In the genomic region with DNA sequence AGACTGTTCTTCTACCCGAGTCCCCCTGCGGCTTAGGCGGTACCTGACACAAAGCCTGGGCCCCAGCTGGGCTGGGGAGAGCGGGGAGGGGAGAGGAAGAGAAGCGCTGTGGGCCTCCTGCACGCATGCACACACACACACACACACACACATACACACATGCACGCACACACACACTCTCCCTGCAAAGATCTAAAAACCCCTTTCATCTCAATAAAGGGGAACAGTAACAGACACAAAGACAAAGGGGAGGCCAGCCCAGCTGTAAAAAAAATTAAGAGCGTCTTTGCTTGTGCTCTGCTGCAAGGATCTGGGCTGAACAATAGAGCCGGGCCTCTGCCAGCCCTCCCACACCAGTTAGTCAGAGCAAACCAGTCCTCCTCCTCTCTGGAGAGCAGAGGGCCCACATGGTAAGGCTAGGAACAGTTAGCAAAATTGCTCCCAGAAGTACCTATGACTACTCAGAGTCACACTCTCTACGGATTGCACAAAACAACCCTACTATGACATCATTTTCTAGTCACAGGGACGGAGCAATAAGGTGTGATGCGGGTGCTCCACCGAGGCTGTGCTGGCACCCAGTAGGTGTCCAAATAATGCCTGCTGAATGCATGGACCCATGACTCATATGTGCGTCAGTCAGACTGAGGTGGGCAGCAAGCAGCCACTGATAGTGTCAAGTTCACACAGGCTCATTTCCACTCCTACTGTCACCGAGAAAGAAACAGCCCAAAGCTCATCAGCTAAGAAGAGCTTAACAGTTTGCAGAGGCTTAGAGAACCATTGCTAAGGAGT, we compare ENCODE assay signal across 8 cellular contexts. TPM values are rescaled to one million over a fixed set of nuclear protein-coding genes. Genes with fewer than 3 reads are reported as not detected.
DNase-seq lines count a peak whose midpoint lies in the region; ATAC-seq and TF ChIP-seq lines count a peak whose summit lies in the region.

No MANE protein-coding gene starts in this region.

- TF ChIP-seq CTCF in neural cell (IDR thresholded peaks at IDR 0.05; ENCODE audit: poor library complexity, severe bottlenecking) (no peak), stomach (IDR thresholded peaks at IDR 0.05) (no peak)

- no peak for TF ChIP-seq POLR2A in stomach (IDR thresholded peaks at IDR 0.05)

- WGBS in stomach, 5 donors: 18 to 39% (median 30%) methylated on average over 14 to 15 of the region's 15 CpGs

- intact Hi-C loops in stomach (cut with DNase I; ENCODE audit: low total_unique reads): no loop called here

- H3K36me3 ChIP-seq in ES-I3 (ENCODE audit: insufficient read depth, low read length) (no peaks in the 10 kb centered on the region), neural cell (ENCODE audit: insufficient read depth, low read length) (no peaks in the 10 kb centered on the region), stomach (peaks cover 0 to 6% (median under 1%) of the 10 kb centered on the region in 4 donors)

- no peaks in the 10 kb centered on the region for H3K9me2 ChIP-seq in neural cell (ENCODE audit: insufficient read depth, low read length)

- H3K27me3 ChIP-seq in neural cell (ENCODE audit: insufficient read depth, low read depth, low read length): peaks cover 8% of the 10 kb centered on the region
- H3K27me3 ChIP-seq in stomach: no peaks in the 10 kb centered on the region

- no peaks in the 10 kb centered on the region for H4K20me1 ChIP-seq in neural cell (ENCODE audit: insufficient read depth)

- peak overlapping the region; percentile 66 for H3K4me2 ChIP-seq in neural cell (ENCODE audit: low read length)

- H3K79me2 ChIP-seq in neural cell (replicated peaks; ENCODE audit: insufficient read depth, low read length): peaks cover 19% of the 10 kb centered on the region

- TF ChIP-seq RAD21 in neural cell (conservative IDR thresholded peaks at IDR 0.05): no peak

- peak overlapping the region; percentile 64 for H3K4me3 ChIP-seq in neural cell (ENCODE audit: low read length)
- peak overlapping the region in 3 of 4 donors; percentile 7 to 22 (median 21) for H3K4me3 ChIP-seq in stomach

- no peaks in the 10 kb centered on the region for H3F3A ChIP-seq in neural cell (ENCODE audit: insufficient read depth, low read length, poor library complexity, severe bottlenecking)

- peak overlapping the region; percentile 71 for H2AFZ ChIP-seq in neural cell (ENCODE audit: low read depth, low read length)

- ATAC-seq in HG02678 (IDR thresholded peaks at IDR 0.05; ENCODE audit: unreplicated experiment) (peak; percentile 62), esophagus mucosa (peak; percentile 78), HG03196 (IDR thresholded peaks at IDR 0.05; ENCODE audit: unreplicated experiment) (no peak)

- H3K9me3 ChIP-seq in ES-I3 (ENCODE audit: control insufficient read depth, insufficient read depth, low read length) (no peaks in the 10 kb centered on the region), neural cell (ENCODE audit: low read length) (no peaks in the 10 kb centered on the region), stomach (no peaks in the 10 kb centered on the region)

- H3K4me1 ChIP-seq in ES-I3 (ENCODE audit: insufficient read depth, low read length) (peaks cover 73% of the 10 kb centered on the region), stomach (peaks cover 83 to 100% (median 93%) of the 10 kb centered on the region in 4 donors)

- DNase-seq in NCI-H748 treated with DMSO at 0.1 percent for 48 hours (lab: John Stamatoyannopoulos, UW): peak; percentile 19
- peak; percentile 61 for DNase-seq in activated T-cell treated with anti-CD3 and anti-CD28 coated beads for 4 hours
- DNase-seq in stomach: no peak

- TF ChIP-seq EP300 in neural cell (conservative IDR thresholded peaks at IDR 0.05; ENCODE audit: poor library complexity, severe bottlenecking): peak; percentile 34
- no peak for TF ChIP-seq EP300 in stomach (IDR thresholded peaks at IDR 0.05)

- H3K27ac ChIP-seq in neural cell (ENCODE audit: low read length): peak overlapping the region; percentile 77
- peak overlapping the region; percentile 64 to 84 (median 77) for H3K27ac ChIP-seq in stomach

- H3K9ac ChIP-seq in ES-I3 (ENCODE audit: low read depth, low read length) (peak overlapping the region; percentile 26), neural cell (ENCODE audit: low read length) (peak overlapping the region; percentile 73)

TF ChIP-seq in neural cell, 6 proteins besides CTCF, POLR2A, EP300 and RAD21:
- TF ChIP-seq POLR2AphosphoS5 (IDR thresholded peaks at IDR 0.05) (peak; percentile 60), SMC3 (conservative IDR thresholded peaks at IDR 0.05; ENCODE audit: poor library complexity) (no peak), EZH2 (IDR thresholded peaks at IDR 0.05; ENCODE audit: borderline replicate concordance, insufficient read depth, low read length, poor library complexity, severe bottlenecking) (no peak), MXI1 (conservative IDR thresholded peaks at IDR 0.05; ENCODE audit: poor library complexity, severe bottlenecking) (no peak), TAF1 (IDR thresholded peaks at IDR 0.05; ENCODE audit: low read depth) (peak; percentile 66)
- TF ChIP-seq, protein P1, sequence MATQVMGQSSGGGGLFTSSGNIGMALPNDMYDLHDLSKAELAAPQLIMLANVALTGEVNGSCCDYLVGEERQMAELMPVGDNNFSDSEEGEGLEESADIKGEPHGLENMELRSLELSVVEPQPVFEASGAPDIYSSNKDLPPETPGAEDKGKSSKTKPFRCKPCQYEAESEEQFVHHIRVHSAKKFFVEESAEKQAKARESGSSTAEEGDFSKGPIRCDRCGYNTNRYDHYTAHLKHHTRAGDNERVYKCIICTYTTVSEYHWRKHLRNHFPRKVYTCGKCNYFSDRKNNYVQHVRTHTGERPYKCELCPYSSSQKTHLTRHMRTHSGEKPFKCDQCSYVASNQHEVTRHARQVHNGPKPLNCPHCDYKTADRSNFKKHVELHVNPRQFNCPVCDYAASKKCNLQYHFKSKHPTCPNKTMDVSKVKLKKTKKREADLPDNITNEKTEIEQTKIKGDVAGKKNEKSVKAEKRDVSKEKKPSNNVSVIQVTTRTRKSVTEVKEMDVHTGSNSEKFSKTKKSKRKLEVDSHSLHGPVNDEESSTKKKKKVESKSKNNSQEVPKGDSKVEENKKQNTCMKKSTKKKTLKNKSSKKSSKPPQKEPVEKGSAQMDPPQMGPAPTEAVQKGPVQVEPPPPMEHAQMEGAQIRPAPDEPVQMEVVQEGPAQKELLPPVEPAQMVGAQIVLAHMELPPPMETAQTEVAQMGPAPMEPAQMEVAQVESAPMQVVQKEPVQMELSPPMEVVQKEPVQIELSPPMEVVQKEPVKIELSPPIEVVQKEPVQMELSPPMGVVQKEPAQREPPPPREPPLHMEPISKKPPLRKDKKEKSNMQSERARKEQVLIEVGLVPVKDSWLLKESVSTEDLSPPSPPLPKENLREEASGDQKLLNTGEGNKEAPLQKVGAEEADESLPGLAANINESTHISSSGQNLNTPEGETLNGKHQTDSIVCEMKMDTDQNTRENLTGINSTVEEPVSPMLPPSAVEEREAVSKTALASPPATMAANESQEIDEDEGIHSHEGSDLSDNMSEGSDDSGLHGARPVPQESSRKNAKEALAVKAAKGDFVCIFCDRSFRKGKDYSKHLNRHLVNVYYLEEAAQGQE (IDR thresholded peaks at IDR 0.05; ENCODE audit: borderline replicate concordance): no peak

RNA-seq across cellular contexts. Expression of a gene that starts 9.2 kb away (rescaled TPM):
- total RNA-seq in esophagus mucosa (74.4 TPM), stomach (10 to 100 TPM in 2 of 5 donors, 1 to 10 TPM in 3; 1.7 to 13.5 (median 9.2) TPM)
- polyA plus RNA-seq in neural cell (1.5 and 2.2 TPM in 2 replicates), stomach (10 to 100 TPM in 1 of 3 donors, 1 to 10 TPM in 2; 2.9 to 12.3 (median 4.6) TPM)
- 8.6 and 10.2 TPM in 2 replicates for polyA minus RNA-seq in neural cell

RNA-seq across cellular contexts. Expression of a gene that starts 24.5 kb away (rescaled TPM):
- total RNA-seq in esophagus mucosa (0.12 TPM), stomach (under 1 TPM in 2 of 5 donors, not detected in 3; 0.18 to 0.58 TPM)
- polyA plus RNA-seq in neural cell (0.10 TPM in 1 of 2 replicates, not detected in the other), stomach (under 1 TPM; 0.12 to 0.31 (median 0.20) TPM)
- 0.23 and 0.49 TPM in 2 replicates for polyA minus RNA-seq in neural cell
